Comparison of ENCODE assay signal across 2 cellular contexts in the genomic region with DNA sequence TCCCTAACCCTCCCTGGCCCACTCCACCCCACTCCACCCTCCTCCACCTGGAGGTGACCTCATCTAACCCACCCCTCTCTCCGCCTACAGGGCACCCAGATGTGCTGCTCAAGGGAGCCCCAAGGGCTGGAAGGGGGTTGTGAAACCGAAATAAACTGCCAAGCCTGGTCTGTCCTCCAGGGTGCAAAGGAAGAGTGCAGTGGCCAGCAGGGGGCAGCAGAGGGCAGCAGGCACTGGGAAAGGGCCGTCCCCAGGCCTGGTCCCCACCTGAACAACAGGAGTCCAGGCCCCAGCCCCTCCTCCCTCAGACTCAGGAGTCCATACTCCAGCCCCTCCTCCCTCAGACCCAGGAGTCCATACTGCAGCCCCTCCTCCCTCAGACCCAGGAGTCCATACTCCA.
TF ChIP-seq lines count a peak whose summit lies in the region.

No MANE protein-coding gene starts in this region.

TF ChIP-seq in HEK293, 187 proteins besides CTCF, POLR2A, EP300 and RAD21 (continued from another document and continues in another):
- TF ChIP-seq, protein P1, sequence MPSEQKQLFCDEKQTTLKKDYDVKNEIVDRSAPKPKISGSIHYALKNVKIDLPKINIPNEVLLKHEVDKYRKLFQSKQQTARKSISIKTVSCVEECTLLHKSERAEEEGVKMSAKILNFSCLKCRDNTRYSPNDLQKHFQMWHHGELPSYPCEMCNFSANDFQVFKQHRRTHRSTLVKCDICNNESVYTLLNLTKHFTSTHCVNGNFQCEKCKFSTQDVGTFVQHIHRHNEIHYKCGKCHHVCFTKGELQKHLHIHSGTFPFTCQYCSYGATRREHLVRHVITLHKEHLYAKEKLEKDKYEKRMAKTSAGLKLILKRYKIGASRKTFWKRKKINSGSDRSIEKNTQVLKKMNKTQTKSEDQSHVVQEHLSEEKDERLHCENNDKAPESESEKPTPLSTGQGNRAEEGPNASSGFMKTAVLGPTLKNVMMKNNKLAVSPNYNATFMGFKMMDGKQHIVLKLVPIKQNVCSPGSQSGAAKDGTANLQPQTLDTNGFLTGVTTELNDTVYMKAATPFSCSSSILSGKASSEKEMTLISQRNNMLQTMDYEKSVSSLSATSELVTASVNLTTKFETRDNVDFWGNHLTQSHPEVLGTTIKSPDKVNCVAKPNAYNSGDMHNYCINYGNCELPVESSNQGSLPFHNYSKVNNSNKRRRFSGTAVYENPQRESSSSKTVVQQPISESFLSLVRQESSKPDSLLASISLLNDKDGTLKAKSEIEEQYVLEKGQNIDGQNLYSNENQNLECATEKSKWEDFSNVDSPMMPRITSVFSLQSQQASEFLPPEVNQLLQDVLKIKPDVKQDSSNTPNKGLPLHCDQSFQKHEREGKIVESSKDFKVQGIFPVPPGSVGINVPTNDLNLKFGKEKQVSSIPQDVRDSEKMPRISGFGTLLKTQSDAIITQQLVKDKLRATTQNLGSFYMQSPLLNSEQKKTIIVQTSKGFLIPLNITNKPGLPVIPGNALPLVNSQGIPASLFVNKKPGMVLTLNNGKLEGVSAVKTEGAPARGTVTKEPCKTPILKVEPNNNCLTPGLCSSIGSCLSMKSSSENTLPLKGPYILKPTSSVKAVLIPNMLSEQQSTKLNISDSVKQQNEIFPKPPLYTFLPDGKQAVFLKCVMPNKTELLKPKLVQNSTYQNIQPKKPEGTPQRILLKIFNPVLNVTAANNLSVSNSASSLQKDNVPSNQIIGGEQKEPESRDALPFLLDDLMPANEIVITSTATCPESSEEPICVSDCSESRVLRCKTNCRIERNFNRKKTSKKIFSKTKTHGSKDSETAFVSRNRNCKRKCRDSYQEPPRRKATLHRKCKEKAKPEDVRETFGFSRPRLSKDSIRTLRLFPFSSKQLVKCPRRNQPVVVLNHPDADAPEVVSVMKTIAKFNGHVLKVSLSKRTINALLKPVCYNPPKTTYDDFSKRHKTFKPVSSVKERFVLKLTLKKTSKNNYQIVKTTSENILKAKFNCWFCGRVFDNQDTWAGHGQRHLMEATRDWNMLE (tag by site-specific recombination; conservative IDR thresholded peaks at IDR 0.05; ENCODE audit: low read depth), result no peak
- TF ChIP-seq, protein P2, sequence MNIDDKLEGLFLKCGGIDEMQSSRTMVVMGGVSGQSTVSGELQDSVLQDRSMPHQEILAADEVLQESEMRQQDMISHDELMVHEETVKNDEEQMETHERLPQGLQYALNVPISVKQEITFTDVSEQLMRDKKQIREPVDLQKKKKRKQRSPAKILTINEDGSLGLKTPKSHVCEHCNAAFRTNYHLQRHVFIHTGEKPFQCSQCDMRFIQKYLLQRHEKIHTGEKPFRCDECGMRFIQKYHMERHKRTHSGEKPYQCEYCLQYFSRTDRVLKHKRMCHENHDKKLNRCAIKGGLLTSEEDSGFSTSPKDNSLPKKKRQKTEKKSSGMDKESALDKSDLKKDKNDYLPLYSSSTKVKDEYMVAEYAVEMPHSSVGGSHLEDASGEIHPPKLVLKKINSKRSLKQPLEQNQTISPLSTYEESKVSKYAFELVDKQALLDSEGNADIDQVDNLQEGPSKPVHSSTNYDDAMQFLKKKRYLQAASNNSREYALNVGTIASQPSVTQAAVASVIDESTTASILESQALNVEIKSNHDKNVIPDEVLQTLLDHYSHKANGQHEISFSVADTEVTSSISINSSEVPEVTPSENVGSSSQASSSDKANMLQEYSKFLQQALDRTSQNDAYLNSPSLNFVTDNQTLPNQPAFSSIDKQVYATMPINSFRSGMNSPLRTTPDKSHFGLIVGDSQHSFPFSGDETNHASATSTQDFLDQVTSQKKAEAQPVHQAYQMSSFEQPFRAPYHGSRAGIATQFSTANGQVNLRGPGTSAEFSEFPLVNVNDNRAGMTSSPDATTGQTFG (tag by site-specific recombination; IDR thresholded peaks at IDR 0.05; ENCODE audit: borderline replicate concordance), result no peak
- TF ChIP-seq ZNF580 (tag by site-specific recombination; IDR thresholded peaks at IDR 0.05) (no peak), GFI1B (tag by site-specific recombination; IDR thresholded peaks at IDR 0.05) (no peak), HOXC10 (CRISPR knock-in tag; IDR thresholded peaks at IDR 0.05) (no peak), KLF16 (tag by site-specific recombination; IDR thresholded peaks at IDR 0.05) (0 out of 2 replicates have a peak, but pooled peaks have one; percentile 41), KLF9 (tag by site-specific recombination; IDR thresholded peaks at IDR 0.05; ENCODE audit: low read depth) (0 out of 2 replicates have a peak, but pooled peaks have one; percentile 20), ZSCAN4 (tag by site-specific recombination; IDR thresholded peaks at IDR 0.05) (no peak), ZNF707 (tag by site-specific recombination; IDR thresholded peaks at IDR 0.05) (no peak), REPIN1 (tag by site-specific recombination; IDR thresholded peaks at IDR 0.05; ENCODE audit: low read depth) (no peak), ZNF211 (tag by site-specific recombination; IDR thresholded peaks at IDR 0.05; ENCODE audit: low read depth) (no peak), ZNF146 (tag by site-specific recombination; IDR thresholded peaks at IDR 0.05) (no peak), PBX3 (CRISPR knock-in tag; IDR thresholded peaks at IDR 0.05) (no peak), ZFP69B (tag by site-specific recombination; IDR thresholded peaks at IDR 0.05) (no peak), ZSCAN30 (tag by site-specific recombination; IDR thresholded peaks at IDR 0.05) (peak; percentile 40; the same call in 1 of the 2 replicates)

TF ChIP-seq in K562, 482 proteins besides CTCF, POLR2A, EP300 and RAD21 (continued from another document and continues in another):
- TF ChIP-seq, protein P3, sequence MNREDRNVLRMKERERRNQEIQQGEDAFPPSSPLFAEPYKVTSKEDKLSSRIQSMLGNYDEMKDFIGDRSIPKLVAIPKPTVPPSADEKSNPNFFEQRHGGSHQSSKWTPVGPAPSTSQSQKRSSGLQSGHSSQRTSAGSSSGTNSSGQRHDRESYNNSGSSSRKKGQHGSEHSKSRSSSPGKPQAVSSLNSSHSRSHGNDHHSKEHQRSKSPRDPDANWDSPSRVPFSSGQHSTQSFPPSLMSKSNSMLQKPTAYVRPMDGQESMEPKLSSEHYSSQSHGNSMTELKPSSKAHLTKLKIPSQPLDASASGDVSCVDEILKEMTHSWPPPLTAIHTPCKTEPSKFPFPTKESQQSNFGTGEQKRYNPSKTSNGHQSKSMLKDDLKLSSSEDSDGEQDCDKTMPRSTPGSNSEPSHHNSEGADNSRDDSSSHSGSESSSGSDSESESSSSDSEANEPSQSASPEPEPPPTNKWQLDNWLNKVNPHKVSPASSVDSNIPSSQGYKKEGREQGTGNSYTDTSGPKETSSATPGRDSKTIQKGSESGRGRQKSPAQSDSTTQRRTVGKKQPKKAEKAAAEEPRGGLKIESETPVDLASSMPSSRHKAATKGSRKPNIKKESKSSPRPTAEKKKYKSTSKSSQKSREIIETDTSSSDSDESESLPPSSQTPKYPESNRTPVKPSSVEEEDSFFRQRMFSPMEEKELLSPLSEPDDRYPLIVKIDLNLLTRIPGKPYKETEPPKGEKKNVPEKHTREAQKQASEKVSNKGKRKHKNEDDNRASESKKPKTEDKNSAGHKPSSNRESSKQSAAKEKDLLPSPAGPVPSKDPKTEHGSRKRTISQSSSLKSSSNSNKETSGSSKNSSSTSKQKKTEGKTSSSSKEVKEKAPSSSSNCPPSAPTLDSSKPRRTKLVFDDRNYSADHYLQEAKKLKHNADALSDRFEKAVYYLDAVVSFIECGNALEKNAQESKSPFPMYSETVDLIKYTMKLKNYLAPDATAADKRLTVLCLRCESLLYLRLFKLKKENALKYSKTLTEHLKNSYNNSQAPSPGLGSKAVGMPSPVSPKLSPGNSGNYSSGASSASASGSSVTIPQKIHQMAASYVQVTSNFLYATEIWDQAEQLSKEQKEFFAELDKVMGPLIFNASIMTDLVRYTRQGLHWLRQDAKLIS (CRISPR knock-in tag; IDR thresholded peaks at IDR 0.05), result 0 out of 2 replicates have a peak, but pooled peaks have one; percentile 37
- TF ChIP-seq TCF7 (IDR thresholded peaks at IDR 0.05; ENCODE audit: borderline replicate concordance) (no peak), RB1 (IDR thresholded peaks at IDR 0.05; ENCODE audit: low read depth) (peak; percentile 75; the same call in 1 of the 2 replicates), ZNF263 (CRISPR knock-in tag; IDR thresholded peaks at IDR 0.05; ENCODE audit: borderline replicate concordance) (peak; percentile 82; the same call in 1 of the 2 replicates), DEAF1 (CRISPR knock-in tag; IDR thresholded peaks at IDR 0.05) (peak; percentile 39; the same call in 1 of the 2 replicates), STAG1 (CRISPR knock-in tag; IDR thresholded peaks at IDR 0.05; ENCODE audit: borderline replicate concordance) (peak; percentile 73), LCOR (CRISPR knock-in tag; IDR thresholded peaks at IDR 0.05) (peak; percentile 50; the same call in 1 of the 2 replicates), ZNF212 (CRISPR knock-in tag; IDR thresholded peaks at IDR 0.05) (no peak), MAFG (tag; conservative IDR thresholded peaks at IDR 0.05) (no peak), MAZ (CRISPR knock-in tag; conservative IDR thresholded peaks at IDR 0.05 in 1 of 2, IDR thresholded peaks at IDR 0.05 in 1 of 2) (peak in 1 of 2 experiments; percentile 49; a peak in 2 of 4 replicates), ZNF75A (CRISPR knock-in tag; IDR thresholded peaks at IDR 0.05) (no peak), RFX5 (IDR thresholded peaks at IDR 0.05; ENCODE audit: low read depth, low read length) (no peak), NFXL1 (CRISPR knock-in tag; IDR thresholded peaks at IDR 0.05) (no peak), MLLT1 (IDR thresholded peaks at IDR 0.05) (peak in 1 of 2 experiments; percentile 39; a peak in 1 of 4 replicates), ZFX (CRISPR knock-in tag; IDR thresholded peaks at IDR 0.05) (peak; percentile 46), XRCC5 (IDR thresholded peaks at IDR 0.05; ENCODE audit: low read depth, low read length) (peak; percentile 86), SIN3A (IDR thresholded peaks at IDR 0.05; ENCODE audit: borderline replicate concordance in 2 of 2, control insufficient read depth in 1 of 2, low read depth in 2 of 2, low read length in 2 of 2) (no peak), YY1 (IDR thresholded peaks at IDR 0.05; ENCODE audit: borderline replicate concordance in 1 of 3, control insufficient read depth in 1 of 3, extremely low read depth in 1 of 3, insufficient read depth in 3 of 3, insufficient read length in 1 of 3, insufficient replicate concordance in 2 of 3, low read depth in 1 of 3, low read length in 2 of 3) (peak in 1 of 3 experiments; percentile 48), NFE2 (IDR thresholded peaks at IDR 0.05; ENCODE audit: low read depth) (no peak), SIN3B (IDR thresholded peaks at IDR 0.05; ENCODE audit: low read depth) (no peak), JUND (IDR thresholded peaks at IDR 0.05; ENCODE audit: borderline replicate concordance, low read depth, low read length) (peak; percentile 55), JUND (tag; IDR thresholded peaks at IDR 0.05; ENCODE audit: borderline replicate concordance, low read depth, low read length) (no peak; the same call in 2 of the 3 replicates)
- TF ChIP-seq, protein P4, sequence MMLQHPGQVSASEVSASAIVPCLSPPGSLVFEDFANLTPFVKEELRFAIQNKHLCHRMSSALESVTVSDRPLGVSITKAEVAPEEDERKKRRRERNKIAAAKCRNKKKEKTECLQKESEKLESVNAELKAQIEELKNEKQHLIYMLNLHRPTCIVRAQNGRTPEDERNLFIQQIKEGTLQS (IDR thresholded peaks at IDR 0.05), result peak; percentile 40; the same call in 1 of the 2 replicates
- TF ChIP-seq, protein P4 (CRISPR knock-in tag; conservative IDR thresholded peaks at IDR 0.05), result no peak
- TF ChIP-seq, protein P5, sequence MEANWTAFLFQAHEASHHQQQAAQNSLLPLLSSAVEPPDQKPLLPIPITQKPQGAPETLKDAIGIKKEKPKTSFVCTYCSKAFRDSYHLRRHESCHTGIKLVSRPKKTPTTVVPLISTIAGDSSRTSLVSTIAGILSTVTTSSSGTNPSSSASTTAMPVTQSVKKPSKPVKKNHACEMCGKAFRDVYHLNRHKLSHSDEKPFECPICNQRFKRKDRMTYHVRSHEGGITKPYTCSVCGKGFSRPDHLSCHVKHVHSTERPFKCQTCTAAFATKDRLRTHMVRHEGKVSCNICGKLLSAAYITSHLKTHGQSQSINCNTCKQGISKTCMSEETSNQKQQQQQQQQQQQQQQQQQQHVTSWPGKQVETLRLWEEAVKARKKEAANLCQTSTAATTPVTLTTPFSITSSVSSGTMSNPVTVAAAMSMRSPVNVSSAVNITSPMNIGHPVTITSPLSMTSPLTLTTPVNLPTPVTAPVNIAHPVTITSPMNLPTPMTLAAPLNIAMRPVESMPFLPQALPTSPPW (CRISPR knock-in tag; IDR thresholded peaks at IDR 0.05), result peak; percentile 53; the same call in 1 of the 2 replicates
- TF ChIP-seq, protein P6, sequence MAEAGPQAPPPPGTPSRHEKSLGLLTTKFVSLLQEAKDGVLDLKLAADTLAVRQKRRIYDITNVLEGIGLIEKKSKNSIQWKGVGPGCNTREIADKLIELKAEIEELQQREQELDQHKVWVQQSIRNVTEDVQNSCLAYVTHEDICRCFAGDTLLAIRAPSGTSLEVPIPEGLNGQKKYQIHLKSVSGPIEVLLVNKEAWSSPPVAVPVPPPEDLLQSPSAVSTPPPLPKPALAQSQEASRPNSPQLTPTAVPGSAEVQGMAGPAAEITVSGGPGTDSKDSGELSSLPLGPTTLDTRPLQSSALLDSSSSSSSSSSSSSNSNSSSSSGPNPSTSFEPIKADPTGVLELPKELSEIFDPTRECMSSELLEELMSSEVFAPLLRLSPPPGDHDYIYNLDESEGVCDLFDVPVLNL (CRISPR knock-in tag; IDR thresholded peaks at IDR 0.05; ENCODE audit: low read depth), result no peak
